Comparison of ENCODE assay signal across 8 cellular contexts in the genomic region with DNA sequence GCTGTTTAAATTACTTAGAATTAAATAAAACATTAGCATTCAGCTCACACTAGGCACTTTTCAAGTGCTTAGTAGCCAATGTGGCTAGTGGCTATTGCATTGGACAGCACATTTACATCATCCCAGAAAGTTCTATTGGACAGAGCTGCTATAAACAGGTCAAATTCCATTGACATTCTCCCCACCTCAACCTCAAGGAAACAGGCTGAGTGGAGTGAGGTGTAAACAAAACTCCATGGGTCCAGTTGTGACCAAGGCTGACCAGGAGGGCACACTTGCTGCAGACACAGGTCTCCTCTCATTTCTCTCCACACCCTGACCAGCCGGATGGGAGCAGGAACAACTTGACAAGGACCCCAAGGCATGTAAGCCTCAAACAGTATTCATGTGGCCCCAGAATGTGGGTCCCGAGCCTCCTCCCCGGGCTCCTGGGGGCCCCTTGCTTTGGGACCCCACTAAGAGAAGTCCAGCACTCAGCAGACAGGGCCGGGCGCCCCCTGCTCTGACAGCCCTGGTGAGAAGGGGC. TPM values are rescaled to one million over a fixed set of nuclear protein-coding genes. Genes with fewer than 3 reads are reported as not detected.
DNase-seq lines count a peak whose midpoint lies in the region; ATAC-seq, FAIRE-seq and TF ChIP-seq lines count a peak whose summit lies in the region.

No MANE protein-coding gene starts in this region.

- ATAC-seq in GM21526 (IDR thresholded peaks at IDR 0.05; ENCODE audit: low FRiP score, unreplicated experiment) (no peak), HG03521 (IDR thresholded peaks at IDR 0.05; ENCODE audit: unreplicated experiment) (no peak), HG03342 (IDR thresholded peaks at IDR 0.05; ENCODE audit: unreplicated experiment) (no peak)

- no peak overlapping the region for H3K4me3 ChIP-seq in SU-DHL-6 (ENCODE audit: insufficient read depth, low read length, poor library complexity, severe bottlenecking)
- peak overlapping the region; percentile 96 for H3K4me3 ChIP-seq in cardiac muscle cell
- peak overlapping the region; percentile 51 for H3K4me3 ChIP-seq in retinal pigment epithelial cell (ENCODE audit: low read length)

- H2AFZ ChIP-seq in SU-DHL-6 (ENCODE audit: low read depth, low read length, severe bottlenecking) = no peak overlapping the region

- H3K9ac ChIP-seq in SU-DHL-6 (ENCODE audit: low read length) = no peak overlapping the region

- DNase-seq in GM19239 (ENCODE audit: insufficient read length, low spot score) (no peak), cardiac muscle cell (ENCODE audit: low read depth in 1 of 2, low spot score in 1 of 2) (no peak), retinal pigment epithelial cell (ENCODE audit: low read depth) (no peak), NCI-H345 treated with DMSO at 0.1 percent for 48 hours (lab: John Stamatoyannopoulos, UW; ENCODE audit: unreplicated experiment) (no peak)

- H3F3A ChIP-seq in SU-DHL-6 (ENCODE audit: insufficient read depth) = no peaks in the 10 kb centered on the region

- no peaks in the 10 kb centered on the region for H3K9me3 ChIP-seq in SU-DHL-6 (ENCODE audit: insufficient read depth, low read length)
- no peaks in the 10 kb centered on the region for H3K9me3 ChIP-seq in cardiac muscle cell (ENCODE audit: low read depth)

- H3K36me3 ChIP-seq in SU-DHL-6 (ENCODE audit: low read length) = no peaks in the 10 kb centered on the region
- no peaks in the 10 kb centered on the region for H3K36me3 ChIP-seq in cardiac muscle cell

- no peaks in the 10 kb centered on the region for H3K27me3 ChIP-seq in SU-DHL-6 (ENCODE audit: low read length)
- no peaks in the 10 kb centered on the region for H3K27me3 ChIP-seq in cardiac muscle cell

- no peaks in the 10 kb centered on the region for H3K9me2 ChIP-seq in SU-DHL-6 (replicated peaks; ENCODE audit: insufficient read depth, low read length)

- H3K4me1 ChIP-seq in cardiac muscle cell (ENCODE audit: low read depth) = peaks cover 17% of the 10 kb centered on the region

- FAIRE-seq in GM19239 (lab: Jason Lieb, UNC) = peak; percentile 40

- H3K27ac ChIP-seq in SU-DHL-6 (ENCODE audit: low read depth, low read length) (no peak overlapping the region), cardiac muscle cell (no peak overlapping the region)

- no peak for TF ChIP-seq CTCF in SU-DHL-6 (IDR thresholded peaks at IDR 0.05; ENCODE audit: insufficient read depth, low read length, poor library complexity, severe bottlenecking)
- TF ChIP-seq CTCF in cardiac muscle cell (IDR thresholded peaks at IDR 0.05; ENCODE audit: low read depth, low read length) = no peak
- no peak for TF ChIP-seq CTCF in retinal pigment epithelial cell (conservative IDR thresholded peaks at IDR 0.05; ENCODE audit: low read depth, low read length)

- H3K4me2 ChIP-seq in SU-DHL-6 (ENCODE audit: low read depth, low read length, poor library complexity, severe bottlenecking) = peak overlapping the region; percentile 28

- H4K20me1 ChIP-seq in SU-DHL-6 (ENCODE audit: low read depth, low read length) = no peaks in the 10 kb centered on the region

- H3K79me2 ChIP-seq in SU-DHL-6 (ENCODE audit: insufficient read depth, low read length) = no peaks in the 10 kb centered on the region

RNA-seq across cellular contexts. Expression of gene C17orf113, which starts 0.5 kb away (rescaled TPM):
- 6.2 and 7.6 TPM in 2 replicates for total RNA-seq in cardiac muscle cell
- 4.5 and 4.7 TPM in 2 replicates for polyA plus RNA-seq in cardiac muscle cell

RNA-seq across cellular contexts. Expression of gene NKIRAS2, which starts 30.0 kb away (rescaled TPM):
- total RNA-seq in cardiac muscle cell = 113 and 125 TPM in 2 replicates
- 98.2 and 107 TPM in 2 replicates for polyA plus RNA-seq in cardiac muscle cell

RNA-seq across cellular contexts. Expression of gene DNAJC7, which starts 32.7 kb away (rescaled TPM):
- total RNA-seq in cardiac muscle cell = 66.6 and 79.2 TPM in 2 replicates
- polyA plus RNA-seq in cardiac muscle cell = 83.8 and 90.0 TPM in 2 replicates

RNA-seq across cellular contexts. Expression of gene ZNF385C, which starts 48.4 kb away (rescaled TPM):
- total RNA-seq in cardiac muscle cell = 1.7 and 2.1 TPM in 2 replicates
- polyA plus RNA-seq in cardiac muscle cell = 3.0 and 3.9 TPM in 2 replicates
